In the genomic region with DNA sequence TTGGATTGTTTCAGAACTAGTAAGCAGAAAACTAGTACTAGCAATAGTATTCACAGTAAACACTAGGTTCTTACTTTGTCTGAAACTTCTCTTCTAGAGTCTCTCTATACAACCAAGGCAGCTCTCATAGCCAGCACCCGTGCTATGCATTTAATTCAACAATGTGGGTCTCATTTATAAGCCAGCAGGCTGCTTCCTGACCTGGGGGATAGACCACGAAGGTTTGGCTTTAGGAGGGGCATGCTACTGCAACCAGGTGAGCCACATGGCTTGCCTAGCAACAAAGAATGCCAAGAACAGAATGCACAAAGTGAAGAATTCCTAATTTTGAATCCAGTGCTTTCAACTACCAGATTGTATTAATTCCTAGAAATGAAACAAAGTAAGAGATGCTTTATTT, we compare ENCODE assay signal across 27 cellular contexts.
"Had no signal": no experiment of that assay in that cellular context is flagged by ENCODE, and none has a peak within 500 bp of the region (broad histone marks: within the 10 kb centered on the region; RNA-seq: fewer than 3 reads in every experiment).

No MANE protein-coding gene starts in this region.

- H3K36me3 ChIP-seq: left lung, lower lobe of right lung, ovary, right atrium auricular region, right lobe of liver, tibial nerve, uterus had no signal

- H3K4me2 ChIP-seq: smooth muscle cell had no signal

- H3K4me3 Mint-ChIP-seq: immature natural killer cell; naive B cell; natural killer cell; nephron progenitor cell; stimulated activated memory B cell treated with anti-CD40 and anti-IgM and Interleukin-4, amounts not matched to agents 10 μg/mL and 1 μg/mL and 100 μg/mL, for 72 hours; stimulated activated naive CD8-positive, alpha-beta T cell treated with anti-CD3 and anti-CD28 coated beads, Interleukin-15, amount 100 ng/mL, for 72 hours; type B pancreatic cell had no signal

- H3K4me3 ChIP-seq: left lung, lower lobe of right lung, ovary, right atrium auricular region, right lobe of liver, smooth muscle cell, tibial nerve, uterus had no signal

- H3K27me3 Mint-ChIP-seq: naive B cell; stimulated activated memory B cell treated with anti-CD40 and anti-IgM and Interleukin-4, amounts not matched to agents 10 μg/mL and 1 μg/mL and 100 μg/mL, for 72 hours; stimulated activated naive CD8-positive, alpha-beta T cell treated with anti-CD3 and anti-CD28 coated beads, Interleukin-15, amount 100 ng/mL, for 72 hours; type B pancreatic cell had no signal

- H3K27me3 ChIP-seq: left lung, ovary, right atrium auricular region, right lobe of liver, tibial nerve, uterus had no signal

- H3K9me3 ChIP-seq: lower lobe of right lung, ovary, right lobe of liver, uterus had no signal

- H3K27ac Mint-ChIP-seq: immature natural killer cell; natural killer cell; nephron progenitor cell; progenitor cell of endocrine pancreas; stimulated activated memory B cell treated with anti-CD40 and anti-IgM and Interleukin-4, amounts not matched to agents 10 μg/mL and 1 μg/mL and 100 μg/mL, for 72 hours; stimulated activated naive CD8-positive, alpha-beta T cell treated with anti-CD3 and anti-CD28 coated beads, Interleukin-15, amount 100 ng/mL, for 72 hours; type B pancreatic cell had no signal

- DNase-seq: hypothalamus; immature natural killer cell; kidney; left colon; left lung; lower lobe of right lung; mammary epithelial cell; mesenchymal stem cell; naive B cell; natural killer cell; nephron progenitor cell; ovary; right lobe of liver; stimulated activated CD4-positive, alpha-beta T cell treated with anti-CD3 and anti-CD28 coated beads, Interleukin-1b, Interleukin-23, amount 100 ng/mL, for 48 hours; stimulated activated CD4-positive, alpha-beta T cell treated with anti-CD3 and anti-CD28 coated beads, Interleukin-2, amount 100 ng/mL, for 48 hours; stimulated activated CD4-positive, alpha-beta T cell treated with anti-CD3 and anti-CD28 coated beads, Interleukin-4, amount 100 ng/mL, for 4 hours; stimulated activated CD8-positive, alpha-beta memory T cell treated with anti-CD3 and anti-CD28 coated beads, Interleukin-4, amount 100 ng/mL, for 48 hours; stimulated activated naive CD4-positive, alpha-beta T cell treated with Interleukin-2 at 50 U/mL for 16 hours; stimulated activated naive CD8-positive, alpha-beta T cell treated with anti-CD3 and anti-CD28 coated beads, Interleukin-15, amount 100 ng/mL, for 72 hours; substantia nigra; uterus had no signal

- H3K27ac ChIP-seq: left lung, lower lobe of right lung, ovary, right atrium auricular region, right lobe of liver, tibial nerve, uterus had no signal

- H3K9me3 Mint-ChIP-seq: naive B cell; stimulated activated memory B cell treated with anti-CD40 and anti-IgM and Interleukin-4, amounts not matched to agents 10 μg/mL and 1 μg/mL and 100 μg/mL, for 72 hours; stimulated activated naive CD8-positive, alpha-beta T cell treated with anti-CD3 and anti-CD28 coated beads, Interleukin-15, amount 100 ng/mL, for 72 hours; type B pancreatic cell had no signal

- H3K4me1 Mint-ChIP-seq: stimulated activated memory B cell treated with anti-CD40 and anti-IgM and Interleukin-4, amounts not matched to agents 10 μg/mL and 1 μg/mL and 100 μg/mL, for 72 hours; stimulated activated naive CD8-positive, alpha-beta T cell treated with anti-CD3 and anti-CD28 coated beads, Interleukin-15, amount 100 ng/mL, for 72 hours had no signal

- H3K4me1 ChIP-seq: left lung, lower lobe of right lung, uterus had no signal

- ATAC-seq: left colon; left lung; lower lobe of right lung; natural killer cell; right lobe of liver; stimulated activated memory B cell treated with anti-CD40 and anti-IgM and Interleukin-4, amounts not matched to agents 10 μg/mL and 1 μg/mL and 100 μg/mL, for 72 hours; stimulated activated naive CD8-positive, alpha-beta T cell treated with anti-CD3 and anti-CD28 coated beads, Interleukin-15, amount 100 ng/mL, for 72 hours had no signal

- H3K36me3 Mint-ChIP-seq: type B pancreatic cell had no signal
